In genomic region chr9:114382951-114383865, GRCh38 we compare ENCODE assay signal across 8 cellular contexts. TPM values are rescaled to one million over a fixed set of nuclear protein-coding genes. Genes with fewer than 3 reads are reported as not detected.
DNase-seq lines count a peak whose midpoint lies in the region; ATAC-seq and TF ChIP-seq lines count a peak whose summit lies in the region.

No MANE protein-coding gene starts in this region.

- peak overlapping the region; percentile 90 for H3K4me3 Mint-ChIP-seq in activated T-helper 1 cell treated with anti-CD3 and anti-CD28 coated beads, Interleukin-12 subunit alpha, Interleukin-12 subunit beta, Interleukin-2, Interleukin-4 antibody, amounts not matched to agents 30 ng/mL and 10 ng/mL and 1 ng/mL, durations not matched to agents 14 hours and 24 hours and 36 hours

- in situ Hi-C loops in ACHN (cut with HindIII; ENCODE audit: low pct_ligation_motif_present, low pct_unique_long_range_greater_than_20kb, low sequenced_read_pairs): no loop called here

- H3K4me3 ChIP-seq in GM12865 (ENCODE audit: low read depth, low read length): peak overlapping the region; percentile 55
- H3K4me3 ChIP-seq in heart left ventricle: peak overlapping the region in 5 of 12 donors; percentile 0 to 77 (median 20)
- peak overlapping the region; percentile 0 to 88 (median 77) for H3K4me3 ChIP-seq in spleen

- peak; percentile 83 for DNase-seq in GM12865 (ENCODE audit: low read depth)
- peak; percentile 25 for DNase-seq in MV-4-11 (lab: John Stamatoyannopoulos, UW)
- peak; percentile 73 for DNase-seq in activated T-helper 1 cell treated with anti-CD3 and anti-CD28 coated beads, Interleukin-12 subunit alpha, Interleukin-12 subunit beta, Interleukin-2, Interleukin-4 antibody, amounts not matched to agents 30 ng/mL and 10 ng/mL and 1 ng/mL, durations not matched to agents 14 hours and 24 hours and 36 hours (ENCODE audit: low spot score)
- DNase-seq in heart left ventricle: peak; percentile 57 to 66 (median 64)
- peak; percentile 90 for DNase-seq in spleen
- DNase-seq in NCI-H2029 treated with DMSO at 0.1 percent for 48 hours (lab: John Stamatoyannopoulos, UW): no peak
- DNase-seq in ACHN: no peak
- no peak for DNase-seq in DMS53 treated with DMSO at 0.1 percent for 48 hours (lab: John Stamatoyannopoulos, UW; ENCODE audit: unreplicated experiment)

- H3K27me3 ChIP-seq in heart left ventricle: no peaks in the 10 kb centered on the region
- H3K27me3 ChIP-seq in spleen (replicated peaks in 1 of 7): no peaks in the 10 kb centered on the region

- no peaks in the 10 kb centered on the region for H3K9me3 Mint-ChIP-seq in activated T-helper 1 cell treated with anti-CD3 and anti-CD28 coated beads, Interleukin-12 subunit alpha, Interleukin-12 subunit beta, Interleukin-2, Interleukin-4 antibody, amounts not matched to agents 30 ng/mL and 10 ng/mL and 1 ng/mL, durations not matched to agents 14 hours and 24 hours and 36 hours

- peaks cover 68% of the 10 kb centered on the region for H3K4me1 Mint-ChIP-seq in activated T-helper 1 cell treated with anti-CD3 and anti-CD28 coated beads, Interleukin-12 subunit alpha, Interleukin-12 subunit beta, Interleukin-2, Interleukin-4 antibody, amounts not matched to agents 30 ng/mL and 10 ng/mL and 1 ng/mL, durations not matched to agents 14 hours and 24 hours and 36 hours (ENCODE audit: low read depth)

- no peak for TF ChIP-seq POLR2A in heart left ventricle (IDR thresholded peaks at IDR 0.05)
- TF ChIP-seq POLR2A in spleen (IDR thresholded peaks at IDR 0.05): no peak

- TF ChIP-seq CTCF in GM12865 (IDR thresholded peaks at IDR 0.05; ENCODE audit: insufficient read depth, low read depth, low read length, missing control alignments): peak; percentile 17
- no peak for TF ChIP-seq CTCF in heart left ventricle (IDR thresholded peaks at IDR 0.05)
- peak in 6 of 11 experiments; percentile 13 to 41 (median 26) for TF ChIP-seq CTCF in spleen (IDR thresholded peaks at IDR 0.05 in 8 of 11, conservative IDR thresholded peaks at IDR 0.05 in 3 of 11)

- intact Hi-C loops in activated T-helper 1 cell treated with anti-CD3 and anti-CD28 coated beads, Interleukin-12 subunit alpha, Interleukin-12 subunit beta, Interleukin-2, Interleukin-4 antibody, amounts not matched to agents 30 ng/mL and 10 ng/mL and 1 ng/mL, durations not matched to agents 14 hours and 24 hours and 36 hours (cut with micrococcal nuclease): loop anchor here (10.0 kb wide), 3 partner anchors 868 to 1108 kb away; partner anchors contain the start of genes C9orf43, CDC26, POLE3 and PRPF4
- intact Hi-C loops in heart left ventricle (cut with DNase I): no loop called here
- intact Hi-C loops in spleen (cut with DNase I; ENCODE audit: low total_unique reads): no loop called here

- peak overlapping the region; percentile 93 for H3K27ac Mint-ChIP-seq in activated T-helper 1 cell treated with anti-CD3 and anti-CD28 coated beads, Interleukin-12 subunit alpha, Interleukin-12 subunit beta, Interleukin-2, Interleukin-4 antibody, amounts not matched to agents 30 ng/mL and 10 ng/mL and 1 ng/mL, durations not matched to agents 14 hours and 24 hours and 36 hours

- ATAC-seq in heart left ventricle: peak; percentile 36 to 59 (median 50)

- peaks cover 0 to 75% (median 44%) of the 10 kb centered on the region in 12 donors for H3K4me1 ChIP-seq in heart left ventricle
- peaks cover 44 to 98% (median 90%) of the 10 kb centered on the region in 6 donors for H3K4me1 ChIP-seq in spleen

- peaks cover 0 to 31% (median 20%) of the 10 kb centered on the region in 9 donors for H3K36me3 ChIP-seq in heart left ventricle
- H3K36me3 ChIP-seq in spleen: peaks cover 4 to 68% (median 30%) of the 10 kb centered on the region in 6 donors

- H3K27ac ChIP-seq in heart left ventricle: peak overlapping the region; percentile 60 to 97 (median 74)
- peak overlapping the region; percentile 91 to 99 (median 95) for H3K27ac ChIP-seq in spleen

- WGBS in heart left ventricle, 4 donors: 45 to 56% (median 53%) methylated on average over 17 of the region's 17 CpGs
- 7 to 15% (median 11%) methylated on average over 17 of the region's 17 CpGs for WGBS in spleen, 5 donors

- peaks cover 58% of the 10 kb centered on the region for H3K36me3 Mint-ChIP-seq in activated T-helper 1 cell treated with anti-CD3 and anti-CD28 coated beads, Interleukin-12 subunit alpha, Interleukin-12 subunit beta, Interleukin-2, Interleukin-4 antibody, amounts not matched to agents 30 ng/mL and 10 ng/mL and 1 ng/mL, durations not matched to agents 14 hours and 24 hours and 36 hours (ENCODE audit: low read depth)

- H3K27me3 Mint-ChIP-seq in activated T-helper 1 cell treated with anti-CD3 and anti-CD28 coated beads, Interleukin-12 subunit alpha, Interleukin-12 subunit beta, Interleukin-2, Interleukin-4 antibody, amounts not matched to agents 30 ng/mL and 10 ng/mL and 1 ng/mL, durations not matched to agents 14 hours and 24 hours and 36 hours (ENCODE audit: insufficient read depth): no peaks in the 10 kb centered on the region

- H3K9me3 ChIP-seq in heart left ventricle (no peaks in the 10 kb centered on the region), spleen (no peaks in the 10 kb centered on the region)

RNA-seq across cellular contexts. Expression of gene AKNA, which starts 4.6 kb away (rescaled TPM):
- total RNA-seq in activated T-helper 1 cell treated with anti-CD3 and anti-CD28 coated beads, Interleukin-12 subunit alpha, Interleukin-12 subunit beta, Interleukin-2, Interleukin-4 antibody, amounts not matched to agents 30 ng/mL and 10 ng/mL and 1 ng/mL, durations not matched to agents 14 hours and 24 hours and 36 hours: 178 and 182 TPM in 2 replicates
- total RNA-seq in heart left ventricle: 10 to 100 TPM in 2 of 9 donors, 1 to 10 TPM in 7; 2.5 to 30.8 (median 4.3) TPM
- 1 to 10 TPM; 4.4 to 4.6 TPM for polyA plus RNA-seq in heart left ventricle
- total RNA-seq in spleen: 100 to 1,000 TPM; 198 to 324 (median 238) TPM
- 100 to 1,000 TPM in 2 of 3 donors, 10 to 100 TPM in 1; 92.9 to 129 (median 124) TPM for polyA plus RNA-seq in spleen

RNA-seq across cellular contexts. Expression of gene ORM2, which starts 53.5 kb away (rescaled TPM):
- not detected in 2 replicates for total RNA-seq in activated T-helper 1 cell treated with anti-CD3 and anti-CD28 coated beads, Interleukin-12 subunit alpha, Interleukin-12 subunit beta, Interleukin-2, Interleukin-4 antibody, amounts not matched to agents 30 ng/mL and 10 ng/mL and 1 ng/mL, durations not matched to agents 14 hours and 24 hours and 36 hours
- not detected for total RNA-seq in heart left ventricle
- under 1 TPM in 1 of 2 donors, not detected in 1; 0.14 TPM for polyA plus RNA-seq in heart left ventricle
- total RNA-seq in spleen: under 1 TPM in 2 of 7 donors, not detected in 5; 0.57 to 0.93 TPM
- polyA plus RNA-seq in spleen: under 1 TPM in 2 of 3 donors, not detected in 1; 0.13 to 0.18 TPM

Comparison
In these comparisons a context has a peak if more than half of its experiments do, and no peak if none do; other contexts are left out.
1. DNase-seq: peak in GM12865 (single experiment), MV-4-11 (single experiment), activated T-helper 1 cell treated with anti-CD3 and anti-CD28 coated beads, Interleukin-12 subunit alpha, Interleukin-12 subunit beta, Interleukin-2, Interleukin-4 antibody, amounts not matched to agents 30 ng/mL and 10 ng/mL and 1 ng/mL, durations not matched to agents 14 hours and 24 hours and 36 hours (single experiment), heart left ventricle (5 of 5) and spleen (single experiment); none in NCI-H2029 treated with DMSO at 0.1 percent for 48 hours (single experiment), ACHN (single experiment) and DMS53 treated with DMSO at 0.1 percent for 48 hours (single experiment).
2. CTCF ChIP-seq: peak in GM12865 (single experiment) and spleen (6 of 11); none in heart left ventricle (0 of 12).